In the genomic region with DNA sequence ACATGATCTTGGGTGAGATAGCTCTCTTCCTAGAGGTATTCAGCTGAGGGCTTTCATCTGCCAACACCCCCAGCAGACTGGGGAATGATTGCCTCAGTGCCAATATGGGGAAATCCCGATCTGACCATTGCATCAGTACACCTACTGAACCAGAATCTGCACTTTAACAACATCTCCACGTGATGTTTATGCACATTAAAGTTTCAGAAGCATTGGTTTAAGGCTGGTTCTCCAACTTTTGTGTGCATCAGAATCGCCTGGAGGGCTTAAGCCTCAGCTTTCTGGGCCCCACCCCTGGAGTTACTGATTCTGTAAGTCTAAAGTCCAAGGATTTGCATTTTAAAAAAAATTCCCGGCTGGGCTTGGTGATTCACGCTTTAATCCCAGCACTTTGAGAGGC, we compare ENCODE assay signal across 17 cellular contexts.
DNase-seq lines count a peak whose midpoint lies in the region; ATAC-seq, FAIRE-seq and TF ChIP-seq lines count a peak whose summit lies in the region.
"Had no signal": no experiment of that assay in that cellular context is flagged by ENCODE, and none has a peak within 500 bp of the region (broad histone marks: within the 10 kb centered on the region; RNA-seq: fewer than 3 reads in every experiment).

No MANE protein-coding gene starts in this region.

- no peaks in the 10 kb centered on the region for H3K27me3 Mint-ChIP-seq in nephron (ENCODE audit: low read depth)

- H3K9me3 Mint-ChIP-seq in nephron, result no peaks in the 10 kb centered on the region
- H3K9me3 Mint-ChIP-seq in stimulated activated effector memory CD8-positive, alpha-beta T cell treated with anti-CD3 and anti-CD28 coated beads, Interleukin-12 subunit alpha, Interleukin-12 subunit beta, amount 100 ng/mL, for 72 hours, result no peaks in the 10 kb centered on the region
- H3K9me3 Mint-ChIP-seq: activated T-helper 17 cell treated with anti-CD3 and anti-CD28 coated beads, Interleukin-2, amount 50 U/mL, for 72 hours had no signal

- 76% methylated on average over 5 of the region's 5 CpGs for WGBS in tibial nerve, 2 donors

- no peaks in the 10 kb centered on the region for H3K36me3 Mint-ChIP-seq in nephron (ENCODE audit: low read depth)
- H3K36me3 Mint-ChIP-seq in stimulated activated effector memory CD8-positive, alpha-beta T cell treated with anti-CD3 and anti-CD28 coated beads, Interleukin-12 subunit alpha, Interleukin-12 subunit beta, amount 100 ng/mL, for 72 hours, result no peaks in the 10 kb centered on the region
- H3K36me3 Mint-ChIP-seq: naive B cell had no signal

- H3K27ac ChIP-seq in tibial nerve, result no peak overlapping the region
- H3K27ac ChIP-seq: thoracic aorta had no signal

- ATAC-seq in stimulated activated effector memory CD8-positive, alpha-beta T cell treated with anti-CD3 and anti-CD28 coated beads, Interleukin-12 subunit alpha, Interleukin-12 subunit beta, amount 100 ng/mL, for 72 hours, result no peak
- ATAC-seq: activated CD8-positive, alpha-beta T cell treated with anti-CD3 and anti-CD28 coated beads, Interleukin-2, amount 10 ng/mL, durations not matched to agents 7 days and 5 days; activated T-helper 17 cell treated with anti-CD3 and anti-CD28 coated beads, Interleukin-2, amount 50 U/mL, for 72 hours had no signal

- no peaks in the 10 kb centered on the region for H3K27me3 ChIP-seq in bronchial epithelial cell (ENCODE audit: control insufficient read depth, insufficient read depth, low read length)
- no peaks in the 10 kb centered on the region for H3K27me3 ChIP-seq in tibial nerve

- TF ChIP-seq EP300 in tibial nerve (IDR thresholded peaks at IDR 0.05), result no peak

- peaks cover 6% of the 10 kb centered on the region for H3K4me1 Mint-ChIP-seq in nephron
- H3K4me1 Mint-ChIP-seq in stimulated activated effector memory CD8-positive, alpha-beta T cell treated with anti-CD3 and anti-CD28 coated beads, Interleukin-12 subunit alpha, Interleukin-12 subunit beta, amount 100 ng/mL, for 72 hours, result peaks cover 5% of the 10 kb centered on the region
- H3K4me1 Mint-ChIP-seq: naive B cell had no signal

- H3K36me3 ChIP-seq in bronchial epithelial cell (ENCODE audit: control insufficient read depth, insufficient read depth, low read length) (no peaks in the 10 kb centered on the region), tibial nerve (no peaks in the 10 kb centered on the region)
- H3K36me3 ChIP-seq: thoracic aorta had no signal

- no peak overlapping the region for H3K4me3 Mint-ChIP-seq in nephron
- no peak overlapping the region for H3K4me3 Mint-ChIP-seq in stimulated activated effector memory CD8-positive, alpha-beta T cell treated with anti-CD3 and anti-CD28 coated beads, Interleukin-12 subunit alpha, Interleukin-12 subunit beta, amount 100 ng/mL, for 72 hours
- H3K4me3 Mint-ChIP-seq: activated CD8-positive, alpha-beta T cell treated with anti-CD3 and anti-CD28 coated beads, Interleukin-2, amount 10 ng/mL, durations not matched to agents 7 days and 5 days; activated T-helper 17 cell treated with anti-CD3 and anti-CD28 coated beads, Interleukin-2, amount 50 U/mL, for 72 hours had no signal

- H3K4me3 ChIP-seq in bronchial epithelial cell (ENCODE audit: low read depth, low read length) (no peak overlapping the region), tibial nerve (no peak overlapping the region)
- H3K4me3 ChIP-seq: thoracic aorta had no signal

- H3K27ac Mint-ChIP-seq in nephron, result peak overlapping the region in 2 of 3 experiments; percentile 86 to 93
- H3K27ac Mint-ChIP-seq in stimulated activated effector memory CD8-positive, alpha-beta T cell treated with anti-CD3 and anti-CD28 coated beads, Interleukin-12 subunit alpha, Interleukin-12 subunit beta, amount 100 ng/mL, for 72 hours, result no peak overlapping the region
- H3K27ac Mint-ChIP-seq: activated CD8-positive, alpha-beta T cell treated with anti-CD3 and anti-CD28 coated beads, Interleukin-2, amount 10 ng/mL, durations not matched to agents 7 days and 5 days; activated T-helper 17 cell treated with anti-CD3 and anti-CD28 coated beads, Interleukin-2, amount 50 U/mL, for 72 hours had no signal

- peaks cover 0 to 4% (median 0%) of the 10 kb centered on the region in 4 donors for H3K9me3 ChIP-seq in tibial nerve
- H3K9me3 ChIP-seq: thoracic aorta had no signal

- no peaks in the 10 kb centered on the region for H3K4me1 ChIP-seq in tibial nerve

- TF ChIP-seq CTCF in bronchial epithelial cell (IDR thresholded peaks at IDR 0.05; ENCODE audit: insufficient read depth, low read length, severe bottlenecking), result no peak
- no peak for TF ChIP-seq CTCF in nephron (IDR thresholded peaks at IDR 0.05; ENCODE audit: unreplicated experiment in 3 of 3)
- no peak for TF ChIP-seq CTCF in tibial nerve (IDR thresholded peaks at IDR 0.05)

- no peak for FAIRE-seq in bronchial epithelial cell (lab: Jason Lieb, UNC)
- no peak for FAIRE-seq in HTR-8/SVneo (lab: Jason Lieb, UNC)

- TF ChIP-seq POLR2A in tibial nerve (IDR thresholded peaks at IDR 0.05), result no peak

- DNase-seq in DMS53 treated with DMSO at 0.1 percent for 48 hours (lab: John Stamatoyannopoulos, UW; ENCODE audit: unreplicated experiment) (peak; percentile 18), NCI-H524 (lab: John Stamatoyannopoulos, UW) (peak; percentile 92 to 97), bronchial epithelial cell (ENCODE audit: low read depth) (peak; percentile 22), tibial nerve (ENCODE audit: low spot score in 2 of 2) (no peak), HTR-8/SVneo (ENCODE audit: insufficient read length, low spot score) (no peak), HUDEP-2 (lab: John Stamatoyannopoulos, UW; ENCODE audit: unreplicated experiment in 76 of 76) (no peak)
- no peak for DNase-seq in stimulated activated effector memory CD8-positive, alpha-beta T cell treated with anti-CD3 and anti-CD28 coated beads, Interleukin-12 subunit alpha, Interleukin-12 subunit beta, amount 100 ng/mL, for 72 hours (ENCODE audit: low spot score in 2 of 2)
- DNase-seq: activated CD8-positive, alpha-beta T cell treated with anti-CD3 and anti-CD28 coated beads, Interleukin-2, amount 10 ng/mL, durations not matched to agents 7 days and 5 days; AML-193; amygdala; head of caudate nucleus; naive B cell; NCI-H1092; NCI-H2171 had no signal

Comparison
In these comparisons a context has a peak if more than half of its experiments do, and no peak if none do; other contexts are left out.
1. DNase-seq: peak in DMS53 treated with DMSO at 0.1 percent for 48 hours (single experiment), NCI-H524 (2 of 2) and bronchial epithelial cell (single experiment); none in tibial nerve (0 of 2), HTR-8/SVneo (single experiment), stimulated activated effector memory CD8-positive, alpha-beta T cell treated with anti-CD3 and anti-CD28 coated beads, Interleukin-12 subunit alpha, Interleukin-12 subunit beta, amount 100 ng/mL, for 72 hours (0 of 2) and HUDEP-2 (0 of 76).